ENCODE assay signal across 26 cellular contexts in the genomic region with DNA sequence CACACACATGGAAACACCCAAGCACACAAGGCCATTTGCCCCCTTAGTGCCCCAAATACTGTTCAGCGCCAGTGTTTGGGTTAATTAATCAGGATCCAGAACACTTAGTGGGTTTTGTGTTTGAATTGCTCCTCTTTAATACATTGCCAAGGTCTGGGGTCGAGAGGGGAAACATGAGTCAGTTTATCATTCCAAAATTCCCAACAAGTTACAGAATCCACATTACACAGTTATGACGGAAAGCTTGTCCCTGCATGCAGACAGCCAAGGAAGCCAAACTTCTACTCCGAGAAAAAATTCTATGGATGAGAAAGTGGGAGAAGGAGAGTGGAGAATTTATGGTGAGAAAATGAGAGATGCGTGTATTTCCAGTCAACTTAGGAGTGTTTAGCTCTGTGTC.
"Had no signal": no experiment of that assay in that cellular context is flagged by ENCODE, and none has a peak within 500 bp of the region (broad histone marks: within the 10 kb centered on the region; RNA-seq: fewer than 3 reads in every experiment).

No MANE protein-coding gene starts in this region.

- H3K4me3 ChIP-seq: left lung, lower lobe of right lung, ovary, skin epidermis, suprapubic skin, thoracic aorta, tibial artery, upper lobe of right lung had no signal

- FAIRE-seq: islet of Langerhans, kidney, urothelium cell line had no signal

- H3K36me3 ChIP-seq: left lung, lower lobe of right lung, ovary, suprapubic skin, thoracic aorta, tibial artery, upper lobe of right lung had no signal

- DNase-seq: hypothalamus; immature natural killer cell; kidney; left colon; left lung; lower lobe of right lung; naive thymus-derived CD8-positive, alpha-beta T cell; nucleus accumbens; ovary; retina; right cardiac atrium; stimulated activated CD4-positive, alpha-beta T cell treated with anti-CD3 and anti-CD28 coated beads, Interleukin-12 subunit alpha, Interleukin-12 subunit beta, amount 100 ng/mL, for 4 hours; stimulated activated CD4-positive, alpha-beta T cell treated with anti-CD3 and anti-CD28 coated beads, Interleukin-15, amount 100 ng/mL, for 24 hours; stimulated activated CD4-positive, alpha-beta T cell treated with anti-CD3 and anti-CD28 coated beads, Interleukin-2, amount 100 ng/mL, for 24 hours; stimulated activated CD4-positive, alpha-beta T cell treated with anti-CD3 and anti-CD28 coated beads, Interleukin-4, amount 100 ng/mL, for 1 hour; stimulated activated naive B cell treated with anti-CD40 and anti-IgM and Interleukin-4, amounts not matched to agents 10 μg/mL and 1 μg/mL and 100 μg/mL, for 72 hours; stimulated activated naive CD8-positive, alpha-beta T cell treated with anti-CD3 and anti-CD28 coated beads, Interleukin-15, Interleukin-2, amounts not matched to agents 100 U/mL and 50 U/mL, for 24 hours; tibial artery; trophoblast cell; upper lobe of right lung had no signal

- ATAC-seq: left colon; left lung; lower lobe of right lung; naive thymus-derived CD8-positive, alpha-beta T cell; right cardiac atrium; sciatic nerve; stimulated activated naive B cell treated with anti-CD40 and anti-IgM and Interleukin-4, amounts not matched to agents 10 μg/mL and 1 μg/mL and 100 μg/mL, for 72 hours; stimulated activated naive CD8-positive, alpha-beta T cell treated with anti-CD3 and anti-CD28 coated beads, Interleukin-15, Interleukin-2, amounts not matched to agents 100 U/mL and 50 U/mL, for 24 hours; upper lobe of right lung had no signal

- H3K4me1 ChIP-seq: left lung, lower lobe of right lung, suprapubic skin, tibial artery, upper lobe of right lung had no signal

- H3K27ac ChIP-seq: left lung, lower lobe of right lung, ovary, skin epidermis, suprapubic skin, thoracic aorta, tibial artery, upper lobe of right lung had no signal

- H3K9me3 ChIP-seq: left lung, lower lobe of right lung, ovary, suprapubic skin, thoracic aorta, tibial artery, upper lobe of right lung had no signal

- H3K27me3 ChIP-seq: left lung, ovary, suprapubic skin, tibial artery, upper lobe of right lung had no signal
